In the genomic region with DNA sequence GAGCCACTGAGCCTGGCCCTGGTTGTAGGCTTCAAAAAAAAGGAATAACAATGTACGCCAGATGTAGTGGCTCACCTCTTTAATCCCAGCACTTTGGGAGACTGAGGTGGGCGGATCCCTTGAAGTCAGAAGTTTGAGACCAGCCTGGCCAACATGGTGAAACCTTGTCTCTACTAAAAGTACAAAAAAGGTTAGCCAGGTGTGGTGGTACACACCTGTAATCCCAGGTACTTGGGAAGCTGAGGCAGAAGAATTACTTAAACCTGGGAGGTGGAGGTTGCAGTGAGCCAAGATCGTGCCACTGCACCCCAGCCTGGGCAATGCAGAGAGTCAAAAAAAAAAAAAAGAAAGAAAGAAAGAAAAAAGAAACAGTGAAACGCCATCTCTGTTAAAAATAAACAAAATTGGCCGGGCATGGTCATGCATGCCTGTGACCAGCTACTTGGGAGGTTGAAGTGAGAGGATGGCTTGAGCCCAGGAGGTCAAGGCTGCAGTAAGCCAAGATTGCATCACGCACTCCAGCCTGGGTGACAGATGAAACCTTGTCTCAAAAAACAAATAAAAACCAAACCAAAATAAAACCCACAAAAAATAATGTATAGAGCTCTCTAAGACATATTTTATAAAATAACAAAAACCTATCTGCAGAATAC, we compare ENCODE assay signal across 1 cellular context.
TF ChIP-seq lines count a peak whose summit lies in the region.

No MANE protein-coding gene starts in this region.

TF ChIP-seq in HepG2, 621 proteins besides CTCF, POLR2A, EP300 and RAD21 (continued from another document and continues in another):
- TF ChIP-seq GABPA (IDR thresholded peaks at IDR 0.05; ENCODE audit: low read depth, low read length) (no peak), GABPA (CRISPR knock-in tag; IDR thresholded peaks at IDR 0.05; ENCODE audit: low read depth) (peak; percentile 19; the same call in 1 of the 2 replicates), ZSCAN29 (CRISPR knock-in tag; conservative IDR thresholded peaks at IDR 0.05) (no peak), ZNF543 (CRISPR knock-in tag; IDR thresholded peaks at IDR 0.05) (no peak), KDM6A (CRISPR knock-in tag; IDR thresholded peaks at IDR 0.05; ENCODE audit: low read depth) (peak; percentile 36; the same call in 1 of the 2 replicates), TMF1 (CRISPR knock-in tag; IDR thresholded peaks at IDR 0.05; ENCODE audit: low read depth) (no peak), IRF2 (CRISPR knock-in tag; IDR thresholded peaks at IDR 0.05) (0 out of 2 replicates have a peak, but pooled peaks have one; percentile 20), KAT8 (CRISPR knock-in tag; IDR thresholded peaks at IDR 0.05) (peak; percentile 44; the same call in 1 of the 2 replicates), ZNF629 (CRISPR knock-in tag; conservative IDR thresholded peaks at IDR 0.05) (no peak), ZMYM2 (CRISPR knock-in tag; IDR thresholded peaks at IDR 0.05) (no peak), MED1 (CRISPR knock-in tag; IDR thresholded peaks at IDR 0.05) (peak; percentile 61; the same call in 1 of the 2 replicates), ZNF138 (CRISPR knock-in tag; IDR thresholded peaks at IDR 0.05; ENCODE audit: low read depth) (no peak), HHEX (CRISPR knock-in tag; IDR thresholded peaks at IDR 0.05) (no peak), ZNF782 (CRISPR knock-in tag; IDR thresholded peaks at IDR 0.05; ENCODE audit: borderline replicate concordance) (no peak), FOXA3 (CRISPR knock-in tag; IDR thresholded peaks at IDR 0.05) (peak; percentile 71; the same call in 1 of the 2 replicates), NFATC3 (CRISPR knock-in tag; IDR thresholded peaks at IDR 0.05) (no peak), TBP (CRISPR knock-in tag; IDR thresholded peaks at IDR 0.05) (no peak), SIN3A (IDR thresholded peaks at IDR 0.05; ENCODE audit: borderline replicate concordance, low read depth, low read length) (no peak), TEAD3 (CRISPR knock-in tag; optimal IDR thresholded peaks at IDR 0.05; ENCODE audit: borderline replicate concordance) (peak; percentile 24), PHF5A (CRISPR knock-in tag; IDR thresholded peaks at IDR 0.05; ENCODE audit: low read depth, unreplicated experiment) (no peak), FOXP1 (IDR thresholded peaks at IDR 0.05) (no peak), FOXP1 (CRISPR knock-in tag; IDR thresholded peaks at IDR 0.05) (peak; percentile 62; the same call in 1 of the 2 replicates), NBN (conservative IDR thresholded peaks at IDR 0.05) (no peak), RBM22 (optimal IDR thresholded peaks at IDR 0.05; ENCODE audit: low read length) (no peak), ESRRA (CRISPR knock-in tag; IDR thresholded peaks at IDR 0.05; ENCODE audit: low read depth) (no peak), ZSCAN22 (CRISPR knock-in tag; IDR thresholded peaks at IDR 0.05) (no peak), BCL6 (CRISPR knock-in tag; IDR thresholded peaks at IDR 0.05) (peak; percentile 74), ZNF484 (CRISPR knock-in tag; IDR thresholded peaks at IDR 0.05; ENCODE audit: borderline replicate concordance, low read depth) (no peak), RBAK (CRISPR knock-in tag; IDR thresholded peaks at IDR 0.05) (no peak), ZNF607 (CRISPR knock-in tag; IDR thresholded peaks at IDR 0.05; ENCODE audit: borderline replicate concordance) (no peak), AGO1 (IDR thresholded peaks at IDR 0.05; ENCODE audit: low read depth, low read length, poor library complexity, severe bottlenecking) (no peak), TCF7 (IDR thresholded peaks at IDR 0.05; ENCODE audit: low read depth) (no peak; the same call in 1 of the 2 replicates), ZNF224 (CRISPR knock-in tag; IDR thresholded peaks at IDR 0.05) (no peak), JARID2 (CRISPR knock-in tag; IDR thresholded peaks at IDR 0.05; ENCODE audit: insufficient replicate concordance) (no peak), SOX13 (IDR thresholded peaks at IDR 0.05) (0 out of 2 replicates have a peak, but pooled peaks have one; percentile 29), SOX13 (CRISPR knock-in tag; conservative IDR thresholded peaks at IDR 0.05 in 1 of 2, IDR thresholded peaks at IDR 0.05 in 1 of 2) (peak in 1 of 2 experiments; percentile 74; a peak in 2 of 4 replicates), REL (CRISPR knock-in tag; conservative IDR thresholded peaks at IDR 0.05) (no peak), NR2F2 (IDR thresholded peaks at IDR 0.05; ENCODE audit: borderline replicate concordance, low read depth) (peak; percentile 73), EZH2 (conservative IDR thresholded peaks at IDR 0.05; ENCODE audit: low read depth, low read length) (no peak), SNRNP70 (IDR thresholded peaks at IDR 0.05; ENCODE audit: low read depth, low read length) (no peak), WIZ (CRISPR knock-in tag; IDR thresholded peaks at IDR 0.05) (no peak)
- TF ChIP-seq, protein P1, sequence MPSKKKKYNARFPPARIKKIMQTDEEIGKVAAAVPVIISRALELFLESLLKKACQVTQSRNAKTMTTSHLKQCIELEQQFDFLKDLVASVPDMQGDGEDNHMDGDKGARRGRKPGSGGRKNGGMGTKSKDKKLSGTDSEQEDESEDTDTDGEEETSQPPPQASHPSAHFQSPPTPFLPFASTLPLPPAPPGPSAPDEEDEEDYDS (CRISPR knock-in tag; IDR thresholded peaks at IDR 0.05), result 0 out of 2 replicates have a peak, but pooled peaks have one; percentile 6
- TF ChIP-seq, protein P2, sequence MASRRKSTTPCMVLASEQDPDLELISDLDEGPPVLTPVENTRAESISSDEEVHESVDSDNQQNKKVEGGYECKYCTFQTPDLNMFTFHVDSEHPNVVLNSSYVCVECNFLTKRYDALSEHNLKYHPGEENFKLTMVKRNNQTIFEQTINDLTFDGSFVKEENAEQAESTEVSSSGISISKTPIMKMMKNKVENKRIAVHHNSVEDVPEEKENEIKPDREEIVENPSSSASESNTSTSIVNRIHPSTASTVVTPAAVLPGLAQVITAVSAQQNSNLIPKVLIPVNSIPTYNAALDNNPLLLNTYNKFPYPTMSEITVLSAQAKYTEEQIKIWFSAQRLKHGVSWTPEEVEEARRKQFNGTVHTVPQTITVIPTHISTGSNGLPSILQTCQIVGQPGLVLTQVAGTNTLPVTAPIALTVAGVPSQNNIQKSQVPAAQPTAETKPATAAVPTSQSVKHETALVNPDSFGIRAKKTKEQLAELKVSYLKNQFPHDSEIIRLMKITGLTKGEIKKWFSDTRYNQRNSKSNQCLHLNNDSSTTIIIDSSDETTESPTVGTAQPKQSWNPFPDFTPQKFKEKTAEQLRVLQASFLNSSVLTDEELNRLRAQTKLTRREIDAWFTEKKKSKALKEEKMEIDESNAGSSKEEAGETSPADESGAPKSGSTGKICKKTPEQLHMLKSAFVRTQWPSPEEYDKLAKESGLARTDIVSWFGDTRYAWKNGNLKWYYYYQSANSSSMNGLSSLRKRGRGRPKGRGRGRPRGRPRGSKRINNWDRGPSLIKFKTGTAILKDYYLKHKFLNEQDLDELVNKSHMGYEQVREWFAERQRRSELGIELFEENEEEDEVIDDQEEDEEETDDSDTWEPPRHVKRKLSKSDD (CRISPR knock-in tag; IDR thresholded peaks at IDR 0.05; ENCODE audit: low read depth), result 0 out of 2 replicates have a peak, but pooled peaks have one; percentile 43
- TF ChIP-seq, protein P3, sequence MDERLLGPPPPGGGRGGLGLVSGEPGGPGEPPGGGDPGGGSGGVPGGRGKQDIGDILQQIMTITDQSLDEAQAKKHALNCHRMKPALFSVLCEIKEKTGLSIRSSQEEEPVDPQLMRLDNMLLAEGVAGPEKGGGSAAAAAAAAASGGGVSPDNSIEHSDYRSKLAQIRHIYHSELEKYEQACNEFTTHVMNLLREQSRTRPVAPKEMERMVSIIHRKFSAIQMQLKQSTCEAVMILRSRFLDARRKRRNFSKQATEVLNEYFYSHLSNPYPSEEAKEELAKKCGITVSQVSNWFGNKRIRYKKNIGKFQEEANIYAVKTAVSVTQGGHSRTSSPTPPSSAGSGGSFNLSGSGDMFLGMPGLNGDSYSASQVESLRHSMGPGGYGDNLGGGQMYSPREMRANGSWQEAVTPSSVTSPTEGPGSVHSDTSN (CRISPR knock-in tag; IDR thresholded peaks at IDR 0.05), result no peak
- TF ChIP-seq, protein P4, sequence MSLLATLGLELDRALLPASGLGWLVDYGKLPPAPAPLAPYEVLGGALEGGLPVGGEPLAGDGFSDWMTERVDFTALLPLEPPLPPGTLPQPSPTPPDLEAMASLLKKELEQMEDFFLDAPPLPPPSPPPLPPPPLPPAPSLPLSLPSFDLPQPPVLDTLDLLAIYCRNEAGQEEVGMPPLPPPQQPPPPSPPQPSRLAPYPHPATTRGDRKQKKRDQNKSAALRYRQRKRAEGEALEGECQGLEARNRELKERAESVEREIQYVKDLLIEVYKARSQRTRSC (CRISPR knock-in tag; IDR thresholded peaks at IDR 0.05; ENCODE audit: low read depth), result no peak
- TF ChIP-seq, protein P5, sequence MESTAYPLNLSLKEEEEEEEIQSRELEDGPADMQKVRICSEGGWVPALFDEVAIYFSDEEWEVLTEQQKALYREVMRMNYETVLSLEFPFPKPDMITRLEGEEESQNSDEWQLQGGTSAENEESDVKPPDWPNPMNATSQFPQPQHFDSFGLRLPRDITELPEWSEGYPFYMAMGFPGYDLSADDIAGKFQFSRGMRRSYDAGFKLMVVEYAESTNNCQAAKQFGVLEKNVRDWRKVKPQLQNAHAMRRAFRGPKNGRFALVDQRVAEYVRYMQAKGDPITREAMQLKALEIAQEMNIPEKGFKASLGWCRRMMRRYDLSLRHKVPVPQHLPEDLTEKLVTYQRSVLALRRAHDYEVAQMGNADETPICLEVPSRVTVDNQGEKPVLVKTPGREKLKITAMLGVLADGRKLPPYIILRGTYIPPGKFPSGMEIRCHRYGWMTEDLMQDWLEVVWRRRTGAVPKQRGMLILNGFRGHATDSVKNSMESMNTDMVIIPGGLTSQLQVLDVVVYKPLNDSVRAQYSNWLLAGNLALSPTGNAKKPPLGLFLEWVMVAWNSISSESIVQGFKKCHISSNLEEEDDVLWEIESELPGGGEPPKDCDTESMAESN (CRISPR knock-in tag; conservative IDR thresholded peaks at IDR 0.05), result no peak
- TF ChIP-seq, protein P6, sequence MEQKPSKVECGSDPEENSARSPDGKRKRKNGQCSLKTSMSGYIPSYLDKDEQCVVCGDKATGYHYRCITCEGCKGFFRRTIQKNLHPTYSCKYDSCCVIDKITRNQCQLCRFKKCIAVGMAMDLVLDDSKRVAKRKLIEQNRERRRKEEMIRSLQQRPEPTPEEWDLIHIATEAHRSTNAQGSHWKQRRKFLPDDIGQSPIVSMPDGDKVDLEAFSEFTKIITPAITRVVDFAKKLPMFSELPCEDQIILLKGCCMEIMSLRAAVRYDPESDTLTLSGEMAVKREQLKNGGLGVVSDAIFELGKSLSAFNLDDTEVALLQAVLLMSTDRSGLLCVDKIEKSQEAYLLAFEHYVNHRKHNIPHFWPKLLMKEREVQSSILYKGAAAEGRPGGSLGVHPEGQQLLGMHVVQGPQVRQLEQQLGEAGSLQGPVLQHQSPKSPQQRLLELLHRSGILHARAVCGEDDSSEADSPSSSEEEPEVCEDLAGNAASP (CRISPR knock-in tag; IDR thresholded peaks at IDR 0.05; ENCODE audit: borderline replicate concordance), result peak; percentile 75; the same call in 1 of the 2 replicates
- TF ChIP-seq, protein P7, sequence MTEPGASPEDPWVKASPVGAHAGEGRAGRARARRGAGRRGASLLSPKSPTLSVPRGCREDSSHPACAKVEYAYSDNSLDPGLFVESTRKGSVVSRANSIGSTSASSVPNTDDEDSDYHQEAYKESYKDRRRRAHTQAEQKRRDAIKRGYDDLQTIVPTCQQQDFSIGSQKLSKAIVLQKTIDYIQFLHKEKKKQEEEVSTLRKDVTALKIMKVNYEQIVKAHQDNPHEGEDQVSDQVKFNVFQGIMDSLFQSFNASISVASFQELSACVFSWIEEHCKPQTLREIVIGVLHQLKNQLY (CRISPR knock-in tag; IDR thresholded peaks at IDR 0.05), result peak; percentile 19; the same call in 1 of the 2 replicates
- TF ChIP-seq, protein P8, sequence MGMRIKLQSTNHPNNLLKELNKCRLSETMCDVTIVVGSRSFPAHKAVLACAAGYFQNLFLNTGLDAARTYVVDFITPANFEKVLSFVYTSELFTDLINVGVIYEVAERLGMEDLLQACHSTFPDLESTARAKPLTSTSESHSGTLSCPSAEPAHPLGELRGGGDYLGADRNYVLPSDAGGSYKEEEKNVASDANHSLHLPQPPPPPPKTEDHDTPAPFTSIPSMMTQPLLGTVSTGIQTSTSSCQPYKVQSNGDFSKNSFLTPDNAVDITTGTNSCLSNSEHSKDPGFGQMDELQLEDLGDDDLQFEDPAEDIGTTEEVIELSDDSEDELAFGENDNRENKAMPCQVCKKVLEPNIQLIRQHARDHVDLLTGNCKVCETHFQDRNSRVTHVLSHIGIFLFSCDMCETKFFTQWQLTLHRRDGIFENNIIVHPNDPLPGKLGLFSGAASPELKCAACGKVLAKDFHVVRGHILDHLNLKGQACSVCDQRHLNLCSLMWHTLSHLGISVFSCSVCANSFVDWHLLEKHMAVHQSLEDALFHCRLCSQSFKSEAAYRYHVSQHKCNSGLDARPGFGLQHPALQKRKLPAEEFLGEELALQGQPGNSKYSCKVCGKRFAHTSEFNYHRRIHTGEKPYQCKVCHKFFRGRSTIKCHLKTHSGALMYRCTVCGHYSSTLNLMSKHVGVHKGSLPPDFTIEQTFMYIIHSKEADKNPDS (CRISPR knock-in tag; IDR thresholded peaks at IDR 0.05), result no peak
- TF ChIP-seq, protein P9, sequence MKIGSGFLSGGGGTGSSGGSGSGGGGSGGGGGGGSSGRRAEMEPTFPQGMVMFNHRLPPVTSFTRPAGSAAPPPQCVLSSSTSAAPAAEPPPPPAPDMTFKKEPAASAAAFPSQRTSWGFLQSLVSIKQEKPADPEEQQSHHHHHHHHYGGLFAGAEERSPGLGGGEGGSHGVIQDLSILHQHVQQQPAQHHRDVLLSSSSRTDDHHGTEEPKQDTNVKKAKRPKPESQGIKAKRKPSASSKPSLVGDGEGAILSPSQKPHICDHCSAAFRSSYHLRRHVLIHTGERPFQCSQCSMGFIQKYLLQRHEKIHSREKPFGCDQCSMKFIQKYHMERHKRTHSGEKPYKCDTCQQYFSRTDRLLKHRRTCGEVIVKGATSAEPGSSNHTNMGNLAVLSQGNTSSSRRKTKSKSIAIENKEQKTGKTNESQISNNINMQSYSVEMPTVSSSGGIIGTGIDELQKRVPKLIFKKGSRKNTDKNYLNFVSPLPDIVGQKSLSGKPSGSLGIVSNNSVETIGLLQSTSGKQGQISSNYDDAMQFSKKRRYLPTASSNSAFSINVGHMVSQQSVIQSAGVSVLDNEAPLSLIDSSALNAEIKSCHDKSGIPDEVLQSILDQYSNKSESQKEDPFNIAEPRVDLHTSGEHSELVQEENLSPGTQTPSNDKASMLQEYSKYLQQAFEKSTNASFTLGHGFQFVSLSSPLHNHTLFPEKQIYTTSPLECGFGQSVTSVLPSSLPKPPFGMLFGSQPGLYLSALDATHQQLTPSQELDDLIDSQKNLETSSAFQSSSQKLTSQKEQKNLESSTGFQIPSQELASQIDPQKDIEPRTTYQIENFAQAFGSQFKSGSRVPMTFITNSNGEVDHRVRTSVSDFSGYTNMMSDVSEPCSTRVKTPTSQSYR (CRISPR knock-in tag; IDR thresholded peaks at IDR 0.05; ENCODE audit: borderline replicate concordance), result no peak
- TF ChIP-seq, protein P10, sequence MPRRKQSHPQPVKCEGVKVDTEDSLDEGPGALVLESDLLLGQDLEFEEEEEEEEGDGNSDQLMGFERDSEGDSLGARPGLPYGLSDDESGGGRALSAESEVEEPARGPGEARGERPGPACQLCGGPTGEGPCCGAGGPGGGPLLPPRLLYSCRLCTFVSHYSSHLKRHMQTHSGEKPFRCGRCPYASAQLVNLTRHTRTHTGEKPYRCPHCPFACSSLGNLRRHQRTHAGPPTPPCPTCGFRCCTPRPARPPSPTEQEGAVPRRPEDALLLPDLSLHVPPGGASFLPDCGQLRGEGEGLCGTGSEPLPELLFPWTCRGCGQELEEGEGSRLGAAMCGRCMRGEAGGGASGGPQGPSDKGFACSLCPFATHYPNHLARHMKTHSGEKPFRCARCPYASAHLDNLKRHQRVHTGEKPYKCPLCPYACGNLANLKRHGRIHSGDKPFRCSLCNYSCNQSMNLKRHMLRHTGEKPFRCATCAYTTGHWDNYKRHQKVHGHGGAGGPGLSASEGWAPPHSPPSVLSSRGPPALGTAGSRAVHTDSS (CRISPR knock-in tag; conservative IDR thresholded peaks at IDR 0.05), result no peak
